25 cellular contexts compared by ENCODE assay signal in the genomic region with DNA sequence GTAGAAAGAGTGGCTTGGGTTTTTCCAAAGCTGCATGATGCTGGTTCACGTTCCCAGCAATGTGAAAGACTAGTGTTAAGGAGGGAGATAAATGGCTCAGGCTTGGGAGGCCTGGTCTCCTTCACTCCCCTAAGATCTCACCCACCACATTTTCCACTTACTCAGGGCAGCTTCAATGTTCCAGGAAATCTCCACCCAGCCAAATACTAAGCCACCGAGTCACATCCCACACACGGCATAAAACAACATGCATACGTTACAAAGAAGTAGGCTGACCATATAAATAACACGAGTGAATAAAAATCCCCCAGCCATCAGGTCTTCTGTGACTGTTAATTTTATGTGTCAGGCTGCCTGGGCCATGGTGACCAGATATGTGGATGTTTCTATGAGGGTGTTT.
DNase-seq lines count a peak whose midpoint lies in the region; ATAC-seq and TF ChIP-seq lines count a peak whose summit lies in the region.
"Had no signal": no experiment of that assay in that cellular context is flagged by ENCODE, and none has a peak within 500 bp of the region (broad histone marks: within the 10 kb centered on the region; RNA-seq: fewer than 3 reads in every experiment).

No MANE protein-coding gene starts in this region.

- peaks cover 2% of the 10 kb centered on the region for H3K27me3 Mint-ChIP-seq in activated CD4-positive, alpha-beta T cell treated with anti-CD3 and anti-CD28 coated beads for 36 hours
- no peaks in the 10 kb centered on the region for H3K27me3 Mint-ChIP-seq in osteocyte (ENCODE audit: unreplicated experiment)
- H3K27me3 Mint-ChIP-seq: CD4-positive, alpha-beta T cell; central memory CD8-positive, alpha-beta T cell; effector memory CD8-positive, alpha-beta T cell; stimulated activated naive B cell treated with anti-CD40 and anti-IgM and Interleukin-4, amounts not matched to agents 10 μg/mL and 1 μg/mL and 100 μg/mL, for 72 hours had no signal

- H3K9me3 ChIP-seq in OCI-LY7 (ENCODE audit: low read length), result no peaks in the 10 kb centered on the region
- H3K9me3 ChIP-seq: gastrocnemius medialis, upper lobe of right lung had no signal

- H3K4me1 Mint-ChIP-seq in activated CD4-positive, alpha-beta T cell treated with anti-CD3 and anti-CD28 coated beads for 36 hours, result peaks cover 5% of the 10 kb centered on the region
- H3K4me1 Mint-ChIP-seq in osteocyte (ENCODE audit: unreplicated experiment), result peaks cover 28% of the 10 kb centered on the region
- H3K4me1 Mint-ChIP-seq: H9 had no signal

- H3K27ac Mint-ChIP-seq in activated CD4-positive, alpha-beta T cell treated with anti-CD3 and anti-CD28 coated beads for 36 hours, result no peak overlapping the region
- peak overlapping the region; percentile 11 for H3K27ac Mint-ChIP-seq in osteocyte (ENCODE audit: unreplicated experiment)
- H3K27ac Mint-ChIP-seq: activated naive CD8-positive, alpha-beta T cell treated with anti-CD3 and anti-CD28 coated beads, Interleukin-2, amount 10 ng/mL, durations not matched to agents 7 days and 5 days; CD4-positive, alpha-beta T cell; effector memory CD8-positive, alpha-beta T cell; H9; stimulated activated naive B cell treated with anti-CD40 and anti-IgM and Interleukin-4, amounts not matched to agents 10 μg/mL and 1 μg/mL and 100 μg/mL, for 72 hours; T-helper 1 cell treated with Interleukin-12 subunit alpha and Interleukin-12 subunit beta and Interleukin-4 antibody, amounts not matched to agents 30 μg/mL and 1 μg/mL, for 36 hours had no signal

- peak; percentile 16 for ATAC-seq in activated CD4-positive, alpha-beta T cell treated with anti-CD3 and anti-CD28 coated beads for 36 hours
- no peak for ATAC-seq in HG03196 (IDR thresholded peaks at IDR 0.05; ENCODE audit: unreplicated experiment)
- ATAC-seq: effector memory CD8-positive, alpha-beta T cell; gastrocnemius medialis; left ventricle myocardium superior; stimulated activated naive B cell treated with anti-CD40 and anti-IgM and Interleukin-4, amounts not matched to agents 10 μg/mL and 1 μg/mL and 100 μg/mL, for 72 hours; upper lobe of right lung had no signal

- H3K4me3 Mint-ChIP-seq in activated CD4-positive, alpha-beta T cell treated with anti-CD3 and anti-CD28 coated beads for 36 hours, result no peak overlapping the region
- H3K4me3 Mint-ChIP-seq in osteocyte (ENCODE audit: unreplicated experiment), result no peak overlapping the region
- H3K4me3 Mint-ChIP-seq: activated naive CD8-positive, alpha-beta T cell treated with anti-CD3 and anti-CD28 coated beads, Interleukin-2, amount 10 ng/mL, durations not matched to agents 7 days and 5 days; CD4-positive, alpha-beta T cell; central memory CD8-positive, alpha-beta T cell; effector memory CD8-positive, alpha-beta T cell; H9; stimulated activated naive B cell treated with anti-CD40 and anti-IgM and Interleukin-4, amounts not matched to agents 10 μg/mL and 1 μg/mL and 100 μg/mL, for 72 hours; T-helper 1 cell treated with Interleukin-12 subunit alpha and Interleukin-12 subunit beta and Interleukin-4 antibody, amounts not matched to agents 30 μg/mL and 1 μg/mL, for 36 hours had no signal

- no peak overlapping the region for H3K4me3 ChIP-seq in OCI-LY7 (ENCODE audit: low read depth, low read length, poor library complexity, severe bottlenecking)
- H3K4me3 ChIP-seq: gastrocnemius medialis, skin epidermis, upper lobe of right lung had no signal

- POLR2A ChIA-PET in activated CD4-positive, alpha-beta T cell treated with anti-CD3 and anti-CD28 coated beads for 36 hours (lab: Charles Lee), result no interaction called here
- POLR2A ChIA-PET in OCI-LY7 (lab: Charles Lee), result interaction anchor here (0.6 kb wide), 1 partner anchor 220 kb away, joined by 3 read pairs; no protein-coding TSS in a partner anchor

- no peak overlapping the region for H3K4me2 ChIP-seq in OCI-LY7 (ENCODE audit: low read length)

- TF ChIP-seq CTCF in osteocyte (IDR thresholded peaks at IDR 0.05), result no peak
- no peak for TF ChIP-seq CTCF in OCI-LY7 (conservative IDR thresholded peaks at IDR 0.05; ENCODE audit: low read length)

- no peak overlapping the region for H2AFZ ChIP-seq in OCI-LY7 (ENCODE audit: low read length)
- H2AFZ ChIP-seq: parathyroid adenoma had no signal

- no peaks in the 10 kb centered on the region for H3K36me3 Mint-ChIP-seq in activated CD4-positive, alpha-beta T cell treated with anti-CD3 and anti-CD28 coated beads for 36 hours (ENCODE audit: low read depth)
- H3K36me3 Mint-ChIP-seq in osteocyte (ENCODE audit: unreplicated experiment), result no peaks in the 10 kb centered on the region
- H3K36me3 Mint-ChIP-seq: activated naive CD8-positive, alpha-beta T cell treated with anti-CD3 and anti-CD28 coated beads, Interleukin-2, amount 10 ng/mL, durations not matched to agents 7 days and 5 days had no signal

- CTCF ChIA-PET in activated CD4-positive, alpha-beta T cell treated with anti-CD3 and anti-CD28 coated beads for 36 hours (lab: Charles Lee), result interaction anchor here (1.5 kb wide), 1 partner anchor 18 kb away, joined by 5 read pairs; no protein-coding TSS in a partner anchor
- CTCF ChIA-PET in OCI-LY7 (lab: Charles Lee; ENCODE audit: unreplicated experiment), result no interaction called here

- H3K4me1 ChIP-seq in OCI-LY7 (ENCODE audit: insufficient read depth, low read length, poor library complexity, severe bottlenecking), result peaks cover 15% of the 10 kb centered on the region
- H3K4me1 ChIP-seq: gastrocnemius medialis, parathyroid adenoma, upper lobe of right lung had no signal

- peaks cover 2% of the 10 kb centered on the region for H3K9me3 Mint-ChIP-seq in activated CD4-positive, alpha-beta T cell treated with anti-CD3 and anti-CD28 coated beads for 36 hours (ENCODE audit: low read depth)
- H3K9me3 Mint-ChIP-seq in osteocyte (ENCODE audit: unreplicated experiment), result peaks cover 3% of the 10 kb centered on the region
- H3K9me3 Mint-ChIP-seq: CD4-positive, alpha-beta T cell had no signal

- H3K79me2 ChIP-seq in OCI-LY7 (ENCODE audit: insufficient read depth, low read depth, low read length), result no peaks in the 10 kb centered on the region
- H3K79me2 ChIP-seq: parathyroid adenoma had no signal

- no peaks in the 10 kb centered on the region for H4K20me1 ChIP-seq in OCI-LY7 (ENCODE audit: insufficient read depth, low read length)

- BruUV-seq in OCI-LY7 (replicated peaks; lab: Mats Ljungman, UMichigan), result no TSS peak

- intact Hi-C loops in activated CD4-positive, alpha-beta T cell treated with anti-CD3 and anti-CD28 coated beads for 36 hours (cut with DNase I, micrococcal nuclease), result no loop called here
- intact Hi-C loops in OCI-LY7 (cut with micrococcal nuclease; ENCODE audit: unreplicated experiment), result no loop called here

- no peaks in the 10 kb centered on the region for H3K9me2 ChIP-seq in OCI-LY7 (ENCODE audit: insufficient read depth, low read length)

- H3K36me3 ChIP-seq in OCI-LY7 (ENCODE audit: insufficient read depth, low read length), result no peaks in the 10 kb centered on the region
- H3K36me3 ChIP-seq: gastrocnemius medialis, upper lobe of right lung had no signal

- H3K27ac ChIP-seq in OCI-LY7 (ENCODE audit: low read depth, low read length, poor library complexity, severe bottlenecking), result no peak overlapping the region
- H3K27ac ChIP-seq: gastrocnemius medialis, HL-60, parathyroid adenoma, skin epidermis, upper lobe of right lung had no signal

- no peak for DNase-seq in activated CD4-positive, alpha-beta T cell treated with anti-CD3 and anti-CD28 coated beads for 36 hours
- DNase-seq in activated CD4-positive, alpha-beta T cell treated with anti-CD3 and anti-CD28 coated beads, Interleukin-2, amount 50 U/mL, for 1 hour, result no peak
- peak; percentile 5 for DNase-seq in M059J (ENCODE audit: low read depth)
- DNase-seq in fibroblast of gingiva (ENCODE audit: low read depth), result peak; percentile 14
- DNase-seq in osteocyte (ENCODE audit: extremely low spot score, unreplicated experiment), result no peak
- no peak for DNase-seq in OCI-LY7 (ENCODE audit: low spot score)
- DNase-seq in A172 (ENCODE audit: low spot score), result no peak
- DNase-seq: activated naive CD8-positive, alpha-beta T cell treated with anti-CD3 and anti-CD28 coated beads, Interleukin-2, amount 10 ng/mL, durations not matched to agents 7 days and 5 days; CD4-positive, alpha-beta T cell; effector memory CD8-positive, alpha-beta T cell; gastrocnemius medialis; H9; left ventricle myocardium superior; NCI-H1048; NCI-H2081 treated with DMSO at 0.1 percent for 48 hours; NCI-H510A treated with DMSO at 0.1 percent for 48 hours; SHP77 treated with DMSO at 0.1 percent for 48 hours; stimulated activated naive B cell treated with anti-CD40 and anti-IgM and Interleukin-4, amounts not matched to agents 10 μg/mL and 1 μg/mL and 100 μg/mL, for 72 hours; upper lobe of right lung had no signal

Comparison
In these comparisons a context has a peak if more than half of its experiments do, and no peak if none do; other contexts are left out.
1. DNase-seq: peak in M059J (single experiment) and fibroblast of gingiva (single experiment); none in activated CD4-positive, alpha-beta T cell treated with anti-CD3 and anti-CD28 coated beads for 36 hours (single experiment), activated CD4-positive, alpha-beta T cell treated with anti-CD3 and anti-CD28 coated beads, Interleukin-2, amount 50 U/mL, for 1 hour (single experiment), osteocyte (single experiment), OCI-LY7 (single experiment) and A172 (single experiment).